Comparison of ENCODE assay signal across 1 cellular context in the genomic region with DNA sequence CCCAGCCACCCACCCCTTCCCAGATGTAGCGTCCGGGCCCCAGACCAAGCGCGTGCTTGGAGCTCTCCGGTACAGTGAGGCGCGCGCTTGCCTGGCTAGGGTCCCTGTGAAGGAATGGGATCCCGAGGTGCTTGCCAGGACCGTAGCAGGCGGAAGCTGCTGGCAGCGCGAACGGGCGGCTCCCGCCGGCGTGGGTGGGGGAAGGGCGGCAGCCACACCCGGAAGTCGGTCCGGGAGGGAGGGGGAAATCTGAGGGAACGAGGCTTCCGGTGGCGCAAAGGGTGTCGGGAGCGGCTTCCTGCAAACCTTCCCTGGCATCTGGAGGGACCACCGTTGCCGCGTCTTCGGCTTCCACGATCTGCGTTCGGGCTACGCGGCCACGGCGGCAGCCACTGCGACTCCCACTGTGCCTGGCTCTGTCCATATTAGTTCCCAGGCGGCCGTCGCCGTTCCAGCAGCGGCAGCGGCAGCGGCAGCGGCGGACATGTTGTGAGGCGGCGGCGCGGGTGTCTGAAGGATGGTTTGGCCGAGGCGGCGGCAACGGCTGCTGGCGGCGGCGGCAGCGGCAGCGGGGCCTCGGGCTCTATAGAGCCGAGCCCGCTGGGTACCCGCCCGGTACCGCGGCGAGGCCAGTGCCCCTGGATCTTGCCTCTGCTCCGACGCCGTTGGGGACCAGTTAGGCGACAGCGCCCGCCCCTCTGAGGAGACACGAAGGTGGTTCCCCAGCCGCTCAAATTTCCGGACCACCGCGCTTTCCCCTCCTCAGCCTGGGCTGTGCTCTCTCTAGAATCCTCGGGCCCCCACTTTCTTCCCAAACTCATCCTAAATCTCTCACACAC.
TF ChIP-seq lines count a peak whose summit lies in the region.

A gene (plus strand): TSS at position 275 of the 839 bp plus-strand sequence. CDS start 739 bp downstream, outside the sequence.

TF ChIP-seq in K562, 482 proteins besides CTCF, POLR2A, EP300 and RAD21 (continued from another document and continues in another):
- TF ChIP-seq ETV6 (IDR thresholded peaks at IDR 0.05; ENCODE audit: borderline replicate concordance in 1 of 2, low read depth in 2 of 2, low read length in 1 of 2) (peak; percentile 30 to 84; a peak in 3 of 4 replicates), ETV6 (CRISPR knock-in tag; IDR thresholded peaks at IDR 0.05; ENCODE audit: borderline replicate concordance) (no peak), TGIF2 (CRISPR knock-in tag; IDR thresholded peaks at IDR 0.05) (no peak), DIDO1 (tag; IDR thresholded peaks at IDR 0.05; ENCODE audit: low read depth) (0 out of 2 replicates have a peak, but pooled peaks have one; percentile 31), ZNF3 (CRISPR knock-in tag; IDR thresholded peaks at IDR 0.05) (no peak), NBN (IDR thresholded peaks at IDR 0.05; ENCODE audit: low read depth) (peak; percentile 48; the same call in 1 of the 2 replicates), NCOA4 (IDR thresholded peaks at IDR 0.05; ENCODE audit: partially characterized antibody) (no peak), RHOXF2B (CRISPR knock-in tag; conservative IDR thresholded peaks at IDR 0.05) (no peak), MIER1 (IDR thresholded peaks at IDR 0.05; ENCODE audit: low read depth) (no peak), EZH2 (IDR thresholded peaks at IDR 0.05; ENCODE audit: borderline replicate concordance, low read depth, low read length) (no peak), ZNF436 (CRISPR knock-in tag; IDR thresholded peaks at IDR 0.05) (no peak), ZBTB1 (CRISPR knock-in tag; IDR thresholded peaks at IDR 0.05; ENCODE audit: borderline replicate concordance, low read depth) (no peak), ZNF324 (CRISPR knock-in tag; IDR thresholded peaks at IDR 0.05) (no peak), ZNF263 (CRISPR knock-in tag; IDR thresholded peaks at IDR 0.05; ENCODE audit: borderline replicate concordance) (peak; percentile 33; the same call in 1 of the 2 replicates), ZNF707 (CRISPR knock-in tag; conservative IDR thresholded peaks at IDR 0.05) (no peak), XRCC5 (IDR thresholded peaks at IDR 0.05; ENCODE audit: low read depth, low read length) (0 out of 2 replicates have a peak, but pooled peaks have one; percentile 25), HMG20B (CRISPR knock-in tag; IDR thresholded peaks at IDR 0.05) (no peak), ZNF766 (CRISPR knock-in tag; conservative IDR thresholded peaks at IDR 0.05) (no peak; the same call in none of the 2 replicates), BRD4 (IDR thresholded peaks at IDR 0.05) (peak; percentile 95; the same call in 1 of the 2 replicates), U2AF2 (optimal IDR thresholded peaks at IDR 0.05; ENCODE audit: low read depth, low read length) (no peak), SIX5 (IDR thresholded peaks at IDR 0.05; ENCODE audit: borderline replicate concordance in 1 of 2, insufficient read depth in 1 of 2, low read depth in 1 of 2, low read length in 2 of 2) (peak in 1 of 2 experiments; percentile 15; a peak in 2 of 4 replicates), ARID2 (IDR thresholded peaks at IDR 0.05) (no peak), PHF21A (IDR thresholded peaks at IDR 0.05; ENCODE audit: borderline replicate concordance, low read depth) (no peak)
- TF ChIP-seq, protein P1, sequence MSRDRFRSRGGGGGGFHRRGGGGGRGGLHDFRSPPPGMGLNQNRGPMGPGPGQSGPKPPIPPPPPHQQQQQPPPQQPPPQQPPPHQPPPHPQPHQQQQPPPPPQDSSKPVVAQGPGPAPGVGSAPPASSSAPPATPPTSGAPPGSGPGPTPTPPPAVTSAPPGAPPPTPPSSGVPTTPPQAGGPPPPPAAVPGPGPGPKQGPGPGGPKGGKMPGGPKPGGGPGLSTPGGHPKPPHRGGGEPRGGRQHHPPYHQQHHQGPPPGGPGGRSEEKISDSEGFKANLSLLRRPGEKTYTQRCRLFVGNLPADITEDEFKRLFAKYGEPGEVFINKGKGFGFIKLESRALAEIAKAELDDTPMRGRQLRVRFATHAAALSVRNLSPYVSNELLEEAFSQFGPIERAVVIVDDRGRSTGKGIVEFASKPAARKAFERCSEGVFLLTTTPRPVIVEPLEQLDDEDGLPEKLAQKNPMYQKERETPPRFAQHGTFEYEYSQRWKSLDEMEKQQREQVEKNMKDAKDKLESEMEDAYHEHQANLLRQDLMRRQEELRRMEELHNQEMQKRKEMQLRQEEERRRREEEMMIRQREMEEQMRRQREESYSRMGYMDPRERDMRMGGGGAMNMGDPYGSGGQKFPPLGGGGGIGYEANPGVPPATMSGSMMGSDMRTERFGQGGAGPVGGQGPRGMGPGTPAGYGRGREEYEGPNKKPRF (IDR thresholded peaks at IDR 0.05; ENCODE audit: low read depth, low read length): no peak
- TF ChIP-seq, protein P2, sequence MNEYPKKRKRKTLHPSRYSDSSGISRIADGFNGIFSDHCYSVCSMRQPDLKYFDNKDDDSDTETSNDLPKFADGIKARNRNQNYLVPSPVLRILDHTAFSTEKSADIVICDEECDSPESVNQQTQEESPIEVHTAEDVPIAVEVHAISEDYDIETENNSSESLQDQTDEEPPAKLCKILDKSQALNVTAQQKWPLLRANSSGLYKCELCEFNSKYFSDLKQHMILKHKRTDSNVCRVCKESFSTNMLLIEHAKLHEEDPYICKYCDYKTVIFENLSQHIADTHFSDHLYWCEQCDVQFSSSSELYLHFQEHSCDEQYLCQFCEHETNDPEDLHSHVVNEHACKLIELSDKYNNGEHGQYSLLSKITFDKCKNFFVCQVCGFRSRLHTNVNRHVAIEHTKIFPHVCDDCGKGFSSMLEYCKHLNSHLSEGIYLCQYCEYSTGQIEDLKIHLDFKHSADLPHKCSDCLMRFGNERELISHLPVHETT (CRISPR knock-in tag; conservative IDR thresholded peaks at IDR 0.05 in 1 of 2, IDR thresholded peaks at IDR 0.05 in 1 of 2): peak in 1 of 2 experiments; percentile 88; a peak in 2 of 4 replicates
- TF ChIP-seq, protein P3, sequence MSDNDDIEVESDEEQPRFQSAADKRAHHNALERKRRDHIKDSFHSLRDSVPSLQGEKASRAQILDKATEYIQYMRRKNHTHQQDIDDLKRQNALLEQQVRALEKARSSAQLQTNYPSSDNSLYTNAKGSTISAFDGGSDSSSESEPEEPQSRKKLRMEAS (CRISPR knock-in tag; IDR thresholded peaks at IDR 0.05): peak; percentile 91
- TF ChIP-seq, protein P4, sequence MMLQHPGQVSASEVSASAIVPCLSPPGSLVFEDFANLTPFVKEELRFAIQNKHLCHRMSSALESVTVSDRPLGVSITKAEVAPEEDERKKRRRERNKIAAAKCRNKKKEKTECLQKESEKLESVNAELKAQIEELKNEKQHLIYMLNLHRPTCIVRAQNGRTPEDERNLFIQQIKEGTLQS (IDR thresholded peaks at IDR 0.05): no peak
- TF ChIP-seq, protein P4 (CRISPR knock-in tag; conservative IDR thresholded peaks at IDR 0.05): no peak; the same call in 1 of the 2 replicates
- TF ChIP-seq, protein P5, sequence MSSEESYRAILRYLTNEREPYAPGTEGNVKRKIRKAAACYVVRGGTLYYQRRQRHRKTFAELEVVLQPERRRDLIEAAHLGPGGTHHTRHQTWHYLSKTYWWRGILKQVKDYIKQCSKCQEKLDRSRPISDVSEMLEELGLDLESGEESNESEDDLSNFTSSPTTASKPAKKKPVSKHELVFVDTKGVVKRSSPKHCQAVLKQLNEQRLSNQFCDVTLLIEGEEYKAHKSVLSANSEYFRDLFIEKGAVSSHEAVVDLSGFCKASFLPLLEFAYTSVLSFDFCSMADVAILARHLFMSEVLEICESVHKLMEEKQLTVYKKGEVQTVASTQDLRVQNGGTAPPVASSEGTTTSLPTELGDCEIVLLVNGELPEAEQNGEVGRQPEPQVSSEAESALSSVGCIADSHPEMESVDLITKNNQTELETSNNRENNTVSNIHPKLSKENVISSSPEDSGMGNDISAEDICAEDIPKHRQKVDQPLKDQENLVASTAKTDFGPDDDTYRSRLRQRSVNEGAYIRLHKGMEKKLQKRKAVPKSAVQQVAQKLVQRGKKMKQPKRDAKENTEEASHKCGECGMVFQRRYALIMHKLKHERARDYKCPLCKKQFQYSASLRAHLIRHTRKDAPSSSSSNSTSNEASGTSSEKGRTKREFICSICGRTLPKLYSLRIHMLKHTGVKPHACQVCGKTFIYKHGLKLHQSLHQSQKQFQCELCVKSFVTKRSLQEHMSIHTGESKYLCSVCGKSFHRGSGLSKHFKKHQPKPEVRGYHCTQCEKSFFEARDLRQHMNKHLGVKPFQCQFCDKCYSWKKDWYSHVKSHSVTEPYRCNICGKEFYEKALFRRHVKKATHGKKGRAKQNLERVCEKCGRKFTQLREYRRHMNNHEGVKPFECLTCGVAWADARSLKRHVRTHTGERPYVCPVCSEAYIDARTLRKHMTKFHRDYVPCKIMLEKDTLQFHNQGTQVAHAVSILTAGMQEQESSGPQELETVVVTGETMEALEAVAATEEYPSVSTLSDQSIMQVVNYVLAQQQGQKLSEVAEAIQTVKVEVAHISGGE (CRISPR knock-in tag; IDR thresholded peaks at IDR 0.05): peak in 2 of 3 experiments; percentile 70 to 96; a peak in 4 of 6 replicates
- TF ChIP-seq, protein P6, sequence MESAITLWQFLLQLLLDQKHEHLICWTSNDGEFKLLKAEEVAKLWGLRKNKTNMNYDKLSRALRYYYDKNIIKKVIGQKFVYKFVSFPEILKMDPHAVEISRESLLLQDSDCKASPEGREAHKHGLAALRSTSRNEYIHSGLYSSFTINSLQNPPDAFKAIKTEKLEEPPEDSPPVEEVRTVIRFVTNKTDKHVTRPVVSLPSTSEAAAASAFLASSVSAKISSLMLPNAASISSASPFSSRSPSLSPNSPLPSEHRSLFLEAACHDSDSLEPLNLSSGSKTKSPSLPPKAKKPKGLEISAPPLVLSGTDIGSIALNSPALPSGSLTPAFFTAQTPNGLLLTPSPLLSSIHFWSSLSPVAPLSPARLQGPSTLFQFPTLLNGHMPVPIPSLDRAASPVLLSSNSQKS (CRISPR knock-in tag; IDR thresholded peaks at IDR 0.05): no peak
- TF ChIP-seq, protein P7, sequence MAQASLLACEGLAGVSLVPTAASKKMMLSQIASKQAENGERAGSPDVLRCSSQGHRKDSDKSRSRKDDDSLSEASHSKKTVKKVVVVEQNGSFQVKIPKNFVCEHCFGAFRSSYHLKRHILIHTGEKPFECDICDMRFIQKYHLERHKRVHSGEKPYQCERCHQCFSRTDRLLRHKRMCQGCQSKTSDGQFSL (CRISPR knock-in tag; IDR thresholded peaks at IDR 0.05): 0 out of 2 replicates have a peak, but pooled peaks have one; percentile 22
- TF ChIP-seq, protein P7 (tag; IDR thresholded peaks at IDR 0.05): no peak
- TF ChIP-seq, protein P8, sequence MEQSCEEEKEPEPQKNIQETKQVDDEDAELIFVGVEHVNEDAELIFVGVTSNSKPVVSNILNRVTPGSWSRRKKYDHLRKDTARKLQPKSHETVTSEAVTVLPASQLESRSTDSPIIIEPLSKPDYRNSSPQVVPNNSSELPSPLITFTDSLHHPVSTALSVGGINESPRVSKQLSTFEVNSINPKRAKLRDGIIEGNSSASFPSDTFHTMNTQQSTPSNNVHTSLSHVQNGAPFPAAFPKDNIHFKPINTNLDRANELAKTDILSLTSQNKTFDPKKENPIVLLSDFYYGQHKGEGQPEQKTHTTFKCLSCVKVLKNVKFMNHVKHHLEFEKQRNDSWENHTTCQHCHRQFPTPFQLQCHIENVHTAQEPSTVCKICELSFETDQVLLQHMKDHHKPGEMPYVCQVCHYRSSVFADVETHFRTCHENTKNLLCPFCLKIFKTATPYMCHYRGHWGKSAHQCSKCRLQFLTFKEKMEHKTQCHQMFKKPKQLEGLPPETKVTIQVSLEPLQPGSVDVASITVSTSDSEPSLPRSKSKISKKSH (CRISPR knock-in tag; IDR thresholded peaks at IDR 0.05): no peak
- TF ChIP-seq, protein P9, sequence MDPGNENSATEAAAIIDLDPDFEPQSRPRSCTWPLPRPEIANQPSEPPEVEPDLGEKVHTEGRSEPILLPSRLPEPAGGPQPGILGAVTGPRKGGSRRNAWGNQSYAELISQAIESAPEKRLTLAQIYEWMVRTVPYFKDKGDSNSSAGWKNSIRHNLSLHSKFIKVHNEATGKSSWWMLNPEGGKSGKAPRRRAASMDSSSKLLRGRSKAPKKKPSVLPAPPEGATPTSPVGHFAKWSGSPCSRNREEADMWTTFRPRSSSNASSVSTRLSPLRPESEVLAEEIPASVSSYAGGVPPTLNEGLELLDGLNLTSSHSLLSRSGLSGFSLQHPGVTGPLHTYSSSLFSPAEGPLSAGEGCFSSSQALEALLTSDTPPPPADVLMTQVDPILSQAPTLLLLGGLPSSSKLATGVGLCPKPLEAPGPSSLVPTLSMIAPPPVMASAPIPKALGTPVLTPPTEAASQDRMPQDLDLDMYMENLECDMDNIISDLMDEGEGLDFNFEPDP (CRISPR knock-in tag; IDR thresholded peaks at IDR 0.05): no peak
- TF ChIP-seq, protein P10, sequence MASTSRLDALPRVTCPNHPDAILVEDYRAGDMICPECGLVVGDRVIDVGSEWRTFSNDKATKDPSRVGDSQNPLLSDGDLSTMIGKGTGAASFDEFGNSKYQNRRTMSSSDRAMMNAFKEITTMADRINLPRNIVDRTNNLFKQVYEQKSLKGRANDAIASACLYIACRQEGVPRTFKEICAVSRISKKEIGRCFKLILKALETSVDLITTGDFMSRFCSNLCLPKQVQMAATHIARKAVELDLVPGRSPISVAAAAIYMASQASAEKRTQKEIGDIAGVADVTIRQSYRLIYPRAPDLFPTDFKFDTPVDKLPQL (IDR thresholded peaks at IDR 0.05; ENCODE audit: extremely low read depth, insufficient read length): peak; percentile 44
- TF ChIP-seq, protein P11, sequence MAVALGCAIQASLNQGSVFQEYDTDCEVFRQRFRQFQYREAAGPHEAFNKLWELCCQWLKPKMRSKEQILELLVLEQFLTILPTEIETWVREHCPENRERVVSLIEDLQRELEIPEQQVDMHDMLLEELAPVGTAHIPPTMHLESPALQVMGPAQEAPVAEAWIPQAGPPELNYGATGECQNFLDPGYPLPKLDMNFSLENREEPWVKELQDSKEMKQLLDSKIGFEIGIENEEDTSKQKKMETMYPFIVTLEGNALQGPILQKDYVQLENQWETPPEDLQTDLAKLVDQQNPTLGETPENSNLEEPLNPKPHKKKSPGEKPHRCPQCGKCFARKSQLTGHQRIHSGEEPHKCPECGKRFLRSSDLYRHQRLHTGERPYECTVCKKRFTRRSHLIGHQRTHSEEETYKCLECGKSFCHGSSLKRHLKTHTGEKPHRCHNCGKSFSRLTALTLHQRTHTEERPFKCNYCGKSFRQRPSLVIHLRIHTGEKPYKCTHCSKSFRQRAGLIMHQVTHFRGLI (CRISPR knock-in tag; IDR thresholded peaks at IDR 0.05): no peak
